In the genomic region with DNA sequence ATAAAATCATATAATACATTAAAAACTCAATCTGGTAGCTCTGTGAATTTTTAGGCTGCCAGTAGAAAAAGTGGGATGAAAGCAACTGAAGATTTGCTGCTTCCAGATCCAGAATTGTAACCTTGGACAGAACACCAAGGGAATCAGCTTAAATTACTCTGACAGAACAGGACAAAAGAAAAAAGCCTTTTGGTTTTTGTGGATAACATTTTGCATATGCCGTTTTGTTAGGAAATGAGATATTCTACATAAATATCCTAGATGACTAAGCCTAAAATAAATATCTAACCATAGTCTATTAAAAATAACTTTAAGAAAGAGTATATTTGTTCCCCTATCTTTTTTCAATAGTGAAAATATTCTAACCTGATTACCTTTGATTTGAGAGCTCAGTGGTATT, we compare ENCODE assay signal across 19 cellular contexts.
A peak's percentile ranks its signal among the peaks of the same experiment; 100 is the strongest.
DNase-seq lines count a peak whose midpoint lies in the region; ATAC-seq, FAIRE-seq and TF ChIP-seq lines count a peak whose summit lies in the region.
"Had no signal": no experiment of that assay in that cellular context is flagged by ENCODE, and none has a peak within 500 bp of the region (broad histone marks: within the 10 kb centered on the region; RNA-seq: fewer than 3 reads in every experiment).

No MANE protein-coding gene starts in this region.

- in situ Hi-C loops in IMR-90 (cut with MboI; ENCODE audit: low sequenced_read_pairs) = no loop called here

- no peak for TF ChIP-seq RAD21 in IMR-90 (IDR thresholded peaks at IDR 0.05; ENCODE audit: low read length)

- no peak overlapping the region; the same call in 1 of the 2 replicates for H3K18ac ChIP-seq in IMR-90 (ENCODE audit: low read depth, low read length)

- dilution Hi-C loops in IMR-90 (cut with HindIII; ENCODE audit: low sequenced_read_pairs, unreplicated experiment) = no loop called here
- dilution Hi-C loops in keratinocyte (cut with MboI; ENCODE audit: extremely low pct_ligation_motif_present, low sequenced_read_pairs) = no loop called here

- H2AFZ ChIP-seq in IMR-90 (replicated peaks; ENCODE audit: low read length, poor library complexity) = no peak overlapping the region
- H2AFZ ChIP-seq in keratinocyte (ENCODE audit: control insufficient read depth, low read length) = no peak overlapping the region
- H2AFZ ChIP-seq: GM23248 had no signal

- no peak overlapping the region; the same call in 2 of the 3 replicates for H2BK15ac ChIP-seq in IMR-90 (ENCODE audit: low read depth, low read length)

- no peak for TF ChIP-seq EP300 in suprapubic skin (IDR thresholded peaks at IDR 0.05)

- no peak overlapping the region for H3K56ac ChIP-seq in IMR-90 (ENCODE audit: extremely low read depth, insufficient read depth, low read length)

- no peak for FAIRE-seq in keratinocyte (lab: Jason Lieb, UNC)
- FAIRE-seq: GM12892, H1 had no signal

- POLR2A ChIA-PET in AG04450 (lab: Yijun Ruan, JAX) (no interaction called here), IMR-90 (lab: Charles Lee; ENCODE audit: unreplicated experiment) (no interaction called here)

- no peak overlapping the region for H2AK5ac ChIP-seq in IMR-90 (ENCODE audit: low read depth, low read length)

- H4K5ac ChIP-seq in IMR-90 (ENCODE audit: low read depth, low read length) = no peak overlapping the region

- no TSS peak for BruUV-seq in IMR-90 (replicated peaks; lab: Mats Ljungman, UMichigan)

- H3K14ac ChIP-seq in IMR-90 (replicated peaks; ENCODE audit: low read depth, low read length) = no peak overlapping the region

- H3K23ac ChIP-seq in IMR-90 (ENCODE audit: low read depth, low read length) = no peak overlapping the region

- H3K4me2 ChIP-seq in IMR-90 (ENCODE audit: low read depth, low read length) (peak overlapping the region; percentile 69; the same call in 1 of the 2 replicates), keratinocyte (ENCODE audit: control insufficient read depth, extremely low read depth, insufficient read depth, low read depth, low read length) (peak overlapping the region; percentile 25)

- no peak overlapping the region for H4K8ac ChIP-seq in IMR-90 (ENCODE audit: low read depth in 2 of 2, low read length in 2 of 2)

- H3K27ac ChIP-seq in AG04450 (ENCODE audit: low read depth, low read length) (no peak overlapping the region), IMR-90 (ENCODE audit: insufficient read depth, low read length) (no peak overlapping the region), keratinocyte (ENCODE audit: control insufficient read depth, insufficient read depth, low read length) (no peak overlapping the region), suprapubic skin (no peak overlapping the region)
- H3K27ac ChIP-seq: 22Rv1, GM23248 had no signal

- intact Hi-C loops in IMR-90 (cut with micrococcal nuclease) (no loop called here), posterior cingulate gyrus (cut with DNase I) (no loop called here)

- H4K20me1 ChIP-seq in IMR-90 (ENCODE audit: insufficient read depth, low read length) (no peaks in the 10 kb centered on the region), keratinocyte (ENCODE audit: control insufficient read depth, extremely low read depth, insufficient read depth, low read length) (no peaks in the 10 kb centered on the region)

- H3K9me1 ChIP-seq in IMR-90 (ENCODE audit: insufficient read depth, low read length) (no peaks in the 10 kb centered on the region), keratinocyte (ENCODE audit: control insufficient read depth, extremely low read depth, insufficient read depth, low read length) (no peaks in the 10 kb centered on the region)

- H3K9ac ChIP-seq in IMR-90 (ENCODE audit: low read depth, low read length) (no peak overlapping the region), adipocyte (ENCODE audit: low read length) (no peak overlapping the region), keratinocyte (ENCODE audit: control insufficient read depth, extremely low read depth, insufficient read depth, low read length) (no peak overlapping the region)
- H3K9ac ChIP-seq: GM23248 had no signal

- no peaks in the 10 kb centered on the region; the same call in 1 of the 2 replicates for H3K4me1 ChIP-seq in IMR-90 (ENCODE audit: control insufficient read depth, insufficient read depth, low read length)
- H3K4me1 ChIP-seq in adipocyte (ENCODE audit: control insufficient read depth, insufficient read depth, low read length) = no peaks in the 10 kb centered on the region
- peaks cover 10% of the 10 kb centered on the region for H3K4me1 ChIP-seq in keratinocyte (ENCODE audit: control insufficient read depth, extremely low read depth, insufficient read depth, low read length)
- no peaks in the 10 kb centered on the region for H3K4me1 ChIP-seq in suprapubic skin

- H4K91ac ChIP-seq in IMR-90 (ENCODE audit: insufficient read depth, low read depth, low read length) = no peak overlapping the region

- no peak overlapping the region; the same call in 1 of the 2 replicates for H2BK120ac ChIP-seq in IMR-90 (ENCODE audit: low read depth, low read length)

- DNase-seq in AG04450 (ENCODE audit: low read depth, low spot score) (peak; percentile 8), IMR-90 (peak; percentile 55), adipocyte (ENCODE audit: low read depth) (peak; percentile 8), keratinocyte (ENCODE audit: low read depth, low spot score) (no peak), suprapubic skin (ENCODE audit: low spot score in 2 of 2) (no peak), posterior cingulate gyrus (no peak)
- DNase-seq: C1 segment of cervical spinal cord; Calu3; CD4-positive, alpha-beta memory T cell; COR-L47; DMS153; DND-41; GM23248; H7; HCEC 1CT had no signal

- H2AK9ac ChIP-seq in IMR-90 (replicated peaks; ENCODE audit: low read depth, low read length, poor library complexity) = no peak overlapping the region

- H3K4me3 ChIP-seq in AG04450 (ENCODE audit: low read depth, low read length) = no peak overlapping the region
- no peak overlapping the region for H3K4me3 ChIP-seq in IMR-90 (ENCODE audit: insufficient read depth, low read depth, low read length)
- no peak overlapping the region for H3K4me3 ChIP-seq in adipocyte (ENCODE audit: low read length)
- H3K4me3 ChIP-seq in keratinocyte (ENCODE audit: control insufficient read depth in 2 of 3, extremely low read depth in 1 of 3, insufficient read depth in 2 of 3, low read depth in 1 of 3, low read length in 3 of 3) = no peak overlapping the region
- H3K4me3 ChIP-seq in suprapubic skin = no peak overlapping the region
- H3K4me3 ChIP-seq: GM23248 had no signal

- no peaks in the 10 kb centered on the region for H3K79me1 ChIP-seq in IMR-90 (ENCODE audit: low read depth in 1 of 2, low read length in 2 of 2)

- TF ChIP-seq CTCF in AG04450 (IDR thresholded peaks at IDR 0.05; ENCODE audit: low read depth, low read length) (no peak), IMR-90 (conservative IDR thresholded peaks at IDR 0.05; ENCODE audit: low read depth, low read length) (no peak), keratinocyte (optimal IDR thresholded peaks at IDR 0.05 in 1 of 3, IDR thresholded peaks at IDR 0.05 in 1 of 3, conservative IDR thresholded peaks at IDR 0.05 in 1 of 3; ENCODE audit: extremely low read depth in 1 of 3, insufficient read depth in 2 of 3, low read length in 3 of 3) (no peak), suprapubic skin (IDR thresholded peaks at IDR 0.05) (no peak)

- H3K27me3 ChIP-seq in AG04450 (ENCODE audit: control insufficient read depth, insufficient read depth, low read length) (no peaks in the 10 kb centered on the region), IMR-90 (ENCODE audit: control insufficient read depth, insufficient read depth, low read length) (no peaks in the 10 kb centered on the region), adipocyte (replicated peaks; ENCODE audit: control insufficient read depth, insufficient read depth, low read length) (no peaks in the 10 kb centered on the region), keratinocyte (ENCODE audit: control insufficient read depth, extremely low read depth, insufficient read depth, low read length) (no peaks in the 10 kb centered on the region), suprapubic skin (no peaks in the 10 kb centered on the region)

- peak; percentile 76 for ATAC-seq in IMR-90 (ENCODE audit: low read depth)
- ATAC-seq in GM19328 (IDR thresholded peaks at IDR 0.05; ENCODE audit: unreplicated experiment) = no peak

- TF ChIP-seq POLR2A in IMR-90 (IDR thresholded peaks at IDR 0.05; ENCODE audit: low read depth, low read length) (no peak), suprapubic skin (IDR thresholded peaks at IDR 0.05) (no peak)

- H2BK20ac ChIP-seq in IMR-90 (ENCODE audit: low read depth, low read length) = no peak overlapping the region

- H3K4ac ChIP-seq in IMR-90 (ENCODE audit: low read depth, low read length) = no peak overlapping the region

- H2BK5ac ChIP-seq in IMR-90 (ENCODE audit: low read depth, low read length, poor library complexity, severe bottlenecking) = no peak overlapping the region

- H3K36me3 ChIP-seq in IMR-90 (ENCODE audit: control insufficient read depth, insufficient read depth, low read length) (no peaks in the 10 kb centered on the region), adipocyte (ENCODE audit: control insufficient read depth, insufficient read depth, low read length, severe bottlenecking) (no peaks in the 10 kb centered on the region), keratinocyte (ENCODE audit: control insufficient read depth in 2 of 2, extremely low read depth in 1 of 2, insufficient read depth in 2 of 2, low read length in 2 of 2) (no peaks in the 10 kb centered on the region), suprapubic skin (no peaks in the 10 kb centered on the region)

- H3K9me3 ChIP-seq in AG04450 (ENCODE audit: control insufficient read depth, insufficient read depth, low read length) = no peaks in the 10 kb centered on the region
- H3K9me3 ChIP-seq in IMR-90 (ENCODE audit: control insufficient read depth, insufficient read depth, low read length) = no peaks in the 10 kb centered on the region
- H3K9me3 ChIP-seq in adipocyte (ENCODE audit: control insufficient read depth, low read length) = no peaks in the 10 kb centered on the region
- no peaks in the 10 kb centered on the region for H3K9me3 ChIP-seq in keratinocyte (ENCODE audit: control insufficient read depth, low read depth, low read length)
- H3K9me3 ChIP-seq in suprapubic skin = no peaks in the 10 kb centered on the region

- no CpG with 5 or more reads among the region's 1 CpG for WGBS in IMR-90 (ENCODE audit: extremely low coverage in 2 of 2, insufficient read length in 1 of 2), 2 experiments
- 49% methylated on average over 1 of the region's 1 CpG for WGBS in suprapubic skin

- no peaks in the 10 kb centered on the region for H3K79me2 ChIP-seq in keratinocyte (ENCODE audit: control insufficient read depth, insufficient read depth, low read length)

- CTCF ChIA-PET in AG04450 (lab: Charles Lee) = no interaction called here
- CTCF ChIA-PET in IMR-90 (lab: Yijun Ruan, JAX) = interaction anchor here (0.5 kb wide), 1 partner anchor 1239 kb away, joined by 5 read pairs; no protein-coding TSS in a partner anchor

TF ChIP-seq in IMR-90, 13 proteins besides CTCF, POLR2A, EP300 and RAD21:
- TF ChIP-seq BHLHE40 (IDR thresholded peaks at IDR 0.05; ENCODE audit: low read depth, low read length) = no peak
- TF ChIP-seq MAFK (IDR thresholded peaks at IDR 0.05; ENCODE audit: low read depth, low read length) = no peak
- no peak for TF ChIP-seq RFX5 (IDR thresholded peaks at IDR 0.05; ENCODE audit: low read depth, low read length)

Comparison
In these comparisons a context has a peak if more than half of its experiments do, and no peak if none do; other contexts are left out.
1. DNase-seq: peak in AG04450 (single experiment), IMR-90 (single experiment) and adipocyte (single experiment); none in keratinocyte (single experiment), suprapubic skin (0 of 2) and posterior cingulate gyrus (0 of 10).